ENCODE assay signal across 28 cellular contexts in the genomic region with DNA sequence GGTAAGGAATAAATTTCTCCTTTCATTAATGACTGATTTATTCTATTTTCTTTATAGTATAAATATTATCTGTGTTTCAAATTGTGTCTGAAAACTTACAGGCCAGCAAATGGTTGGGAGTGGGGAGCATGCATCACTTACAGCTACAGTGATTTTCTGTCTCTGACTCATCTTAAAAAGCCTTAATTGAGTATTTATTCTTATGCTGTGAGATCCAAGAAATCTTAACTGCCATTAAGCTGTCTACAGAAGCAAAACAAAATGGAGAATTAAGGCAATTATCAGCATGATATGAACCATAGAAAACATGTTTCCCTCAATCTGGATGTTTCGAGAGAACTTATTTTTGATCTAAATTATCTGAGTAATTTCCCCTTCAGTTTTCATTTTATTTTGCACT.
"Had no signal": no experiment of that assay in that cellular context is flagged by ENCODE, and none has a peak within 500 bp of the region (broad histone marks: within the 10 kb centered on the region; RNA-seq: fewer than 3 reads in every experiment).

No MANE protein-coding gene starts in this region.

- ATAC-seq: activated CD4-positive, alpha-beta T cell treated with anti-CD3 and anti-CD28 coated beads for 36 hours; activated CD8-positive, alpha-beta T cell treated with anti-CD3 and anti-CD28 coated beads, Interleukin-2, amount 10 ng/mL, durations not matched to agents 7 days and 5 days; Right ventricle myocardium inferior had no signal

- H3K27me3 ChIP-seq: MG63 had no signal

- FAIRE-seq: astrocyte, RCC 7860, TTC549 had no signal

- H2AFZ ChIP-seq: PC-9 had no signal

- H3K4me3 ChIP-seq: MG63, PC-9 had no signal

- H3K4me2 ChIP-seq: PC-9 had no signal

- H3K9me3 ChIP-seq: MG63 had no signal

- H3K27ac ChIP-seq: PC-9, RWPE1 had no signal

- DNase-seq: activated CD4-positive, alpha-beta T cell treated with anti-CD3 and anti-CD28 coated beads for 36 hours; activated CD4-positive, alpha-beta T cell treated with anti-CD3 and anti-CD28 coated beads, Interleukin-2, amount 10 ng/mL, durations not matched to agents 7 days and 5 days; activated CD4-positive, alpha-beta T cell treated with anti-CD3 and anti-CD28 coated beads, Interleukin-2, amount 50 U/mL, for 48 hours; activated CD8-positive, alpha-beta T cell treated with anti-CD3 and anti-CD28 coated beads, Interleukin-2, amount 10 ng/mL, durations not matched to agents 7 days and 5 days; activated gamma-delta T cell; activated naive CD4-positive, alpha-beta T cell treated with Interleukin-2 at 50 U/mL for 16 hours; activated naive CD8-positive, alpha-beta T cell treated with anti-CD3 and anti-CD28 coated beads, Interleukin-2, amount 10 ng/mL, durations not matched to agents 7 days and 5 days; activated T-cell treated with anti-CD3 and anti-CD28 coated beads, Interleukin-2, amount 50 U/mL, for 24 hours; central memory CD4-positive, alpha-beta T cell; Kasumi-1; KG1; MG63; NCI-H1048; NCI-H1105 treated with DMSO at 0.1 percent for 48 hours; NCI-H1436; NCI-H1694; NCI-H2029; NCI-H345; NCI-H524 treated with DMSO at 0.1 percent for 48 hours; NCI-H748 treated with DMSO at 0.1 percent for 48 hours; NK-92 treated with Interleukin-12 subunit alpha and Interleukin-12 subunit beta, amount 100 ng/mL, for 24 hours; PC-9; SIG-M5 had no signal

- H3K36me3 ChIP-seq: MG63 had no signal
